21 cellular contexts compared by ENCODE assay signal in genomic region chrX:40279762-40280161, GRCh38.
DNase-seq lines count a peak whose midpoint lies in the region; ATAC-seq, FAIRE-seq and TF ChIP-seq lines count a peak whose summit lies in the region.
"Had no signal": no experiment of that assay in that cellular context is flagged by ENCODE, and none has a peak within 500 bp of the region (broad histone marks: within the 10 kb centered on the region; RNA-seq: fewer than 3 reads in every experiment).

No MANE protein-coding gene starts in this region.

- no peaks in the 10 kb centered on the region for H3K27me3 ChIP-seq in HepG2 (ENCODE audit: control insufficient read depth in 1 of 2, insufficient read depth in 2 of 2, low read length in 2 of 2)
- no peaks in the 10 kb centered on the region for H3K27me3 ChIP-seq in right lobe of liver
- no peaks in the 10 kb centered on the region for H3K27me3 ChIP-seq in H7 (ENCODE audit: control insufficient read depth, insufficient read depth, low read length)
- no peaks in the 10 kb centered on the region for H3K27me3 ChIP-seq in astrocyte (ENCODE audit: insufficient read depth, low read length)
- H3K27me3 ChIP-seq in dorsolateral prefrontal cortex = peaks cover 0 to 62% (median 8%) of the 10 kb centered on the region in 45 donors

- POLR2A ChIA-PET in HepG2 (lab: Yijun Ruan, JAX) = no interaction called here

- no peak overlapping the region for H3K9ac ChIP-seq in HepG2 (ENCODE audit: insufficient read depth, low read depth, low read length)
- H3K9ac ChIP-seq in astrocyte (ENCODE audit: low read length) = no peak overlapping the region
- H3K9ac ChIP-seq: SK-N-SH had no signal

- ATAC-seq in HepG2 (no peak), right lobe of liver (no peak)
- ATAC-seq in stimulated activated effector memory CD8-positive, alpha-beta T cell treated with anti-CD3 and anti-CD28 coated beads, Interleukin-12 subunit alpha, Interleukin-12 subunit beta, amount 100 ng/mL, for 72 hours = no peak
- ATAC-seq: Panc1, Right ventricle myocardium inferior had no signal

- H3K79me2 ChIP-seq in HepG2 (ENCODE audit: insufficient read depth, low read length) (no peaks in the 10 kb centered on the region), astrocyte (ENCODE audit: insufficient read depth, low read length) (no peaks in the 10 kb centered on the region)

- no TSS peak for BruUV-seq in HepG2 (replicated peaks; lab: Mats Ljungman, UMichigan)

- H3K36me3 ChIP-seq in HepG2 (replicated peaks in 1 of 2; ENCODE audit: control insufficient read depth in 1 of 2, insufficient read depth in 2 of 2, low read length in 2 of 2) (no peaks in the 10 kb centered on the region), right lobe of liver (no peaks in the 10 kb centered on the region), H7 (replicated peaks; ENCODE audit: control insufficient read depth, insufficient read depth, low read length) (no peaks in the 10 kb centered on the region), astrocyte (ENCODE audit: insufficient read depth, low read length) (no peaks in the 10 kb centered on the region)

- no peaks in the 10 kb centered on the region for H3K4me1 Mint-ChIP-seq in astrocyte (ENCODE audit: low read depth, unreplicated experiment)
- H3K4me1 Mint-ChIP-seq in stimulated activated effector memory CD8-positive, alpha-beta T cell treated with anti-CD3 and anti-CD28 coated beads, Interleukin-12 subunit alpha, Interleukin-12 subunit beta, amount 100 ng/mL, for 72 hours = peaks cover 38% of the 10 kb centered on the region

- 30% methylated on average over 5 of the region's 5 CpGs for WGBS in HepG2 (ENCODE audit: low lambda C conversion rate)
- 60% methylated on average over 5 of the region's 5 CpGs for WGBS in right lobe of liver (ENCODE audit: insufficient coverage, low coverage, low lambda C conversion rate, missing lambda C conversion rate)

- intact Hi-C loops in HepG2 (cut with micrococcal nuclease; ENCODE audit: unreplicated experiment) = no loop called here
- intact Hi-C loops in right lobe of liver (cut with DNase I) = no loop called here
- intact Hi-C loops in dorsolateral prefrontal cortex (cut with DNase I) = no loop called here

- no peaks in the 10 kb centered on the region for H3K36me3 Mint-ChIP-seq in astrocyte (ENCODE audit: low read depth, unreplicated experiment)
- H3K36me3 Mint-ChIP-seq in stimulated activated effector memory CD8-positive, alpha-beta T cell treated with anti-CD3 and anti-CD28 coated beads, Interleukin-12 subunit alpha, Interleukin-12 subunit beta, amount 100 ng/mL, for 72 hours = peaks cover 8% of the 10 kb centered on the region

- no peak overlapping the region for H2AFZ ChIP-seq in HepG2 (ENCODE audit: low read length)
- no peak overlapping the region for H2AFZ ChIP-seq in astrocyte (ENCODE audit: low read depth, low read length)

- no peak overlapping the region for H3K4me3 ChIP-seq in HepG2 (replicated peaks in 1 of 3; ENCODE audit: insufficient read depth in 1 of 3, low read depth in 2 of 3, low read length in 3 of 3)
- no peak overlapping the region for H3K4me3 ChIP-seq in right lobe of liver
- no peak overlapping the region for H3K4me3 ChIP-seq in H7 (ENCODE audit: insufficient read depth, low read depth, low read length)
- no peak overlapping the region for H3K4me3 ChIP-seq in astrocyte (ENCODE audit: insufficient read depth, low read depth, low read length)
- H3K4me3 ChIP-seq in dorsolateral prefrontal cortex = no peak overlapping the region

- H3K4me3 Mint-ChIP-seq in astrocyte (ENCODE audit: unreplicated experiment) = no peak overlapping the region
- H3K4me3 Mint-ChIP-seq in stimulated activated effector memory CD8-positive, alpha-beta T cell treated with anti-CD3 and anti-CD28 coated beads, Interleukin-12 subunit alpha, Interleukin-12 subunit beta, amount 100 ng/mL, for 72 hours = no peak overlapping the region
- H3K4me3 Mint-ChIP-seq: B cell had no signal

- no peak for TF ChIP-seq CTCF in HepG2 (CRISPR knock-in tag; IDR thresholded peaks at IDR 0.05)
- TF ChIP-seq CTCF in right lobe of liver (IDR thresholded peaks at IDR 0.05) = no peak
- TF ChIP-seq CTCF in astrocyte (IDR thresholded peaks at IDR 0.05; ENCODE audit: insufficient read depth, low read depth, low read length) = no peak
- TF ChIP-seq CTCF in dorsolateral prefrontal cortex (IDR thresholded peaks at IDR 0.05 in 54 of 56, conservative IDR thresholded peaks at IDR 0.05 in 2 of 56; ENCODE audit: low read depth in 1 of 56, partially characterized antibody in 56 of 56) = no peak

- H3K27ac ChIP-seq in HepG2 (ENCODE audit: extremely low read length, insufficient read depth, low read length) = no peak overlapping the region
- H3K27ac ChIP-seq in right lobe of liver = no peak overlapping the region
- no peak overlapping the region for H3K27ac ChIP-seq in astrocyte (ENCODE audit: low read depth, low read length)
- H3K27ac ChIP-seq in dorsolateral prefrontal cortex = no peak overlapping the region

- TF ChIP-seq EP300 in HepG2 (IDR thresholded peaks at IDR 0.05; ENCODE audit: low read depth in 2 of 2, low read length in 2 of 2) (no peak), HepG2 (CRISPR knock-in tag; IDR thresholded peaks at IDR 0.05; ENCODE audit: borderline replicate concordance) (no peak)

- H3K4me2 ChIP-seq in HepG2 (ENCODE audit: low read depth, low read length) = no peak overlapping the region
- no peak overlapping the region for H3K4me2 ChIP-seq in astrocyte (ENCODE audit: low read length)
- H3K4me2 ChIP-seq: SK-N-SH had no signal

- no peak for TF ChIP-seq RAD21 in HepG2 (CRISPR knock-in tag; IDR thresholded peaks at IDR 0.05)

- CTCF ChIA-PET in HepG2 (lab: Yijun Ruan, JAX; ENCODE audit: low intra/inter-chr PET ratio, low total read pairs) = no interaction called here

- in situ Hi-C loops in HepG2 (cut with HindIII; ENCODE audit: extremely low pct_ligation_motif_present, low pct_unique_long_range_greater_than_20kb) = no loop called here

- no peak for TF ChIP-seq POLR2A in HepG2 (IDR thresholded peaks at IDR 0.05; ENCODE audit: insufficient read depth in 1 of 2, low read depth in 2 of 2, low read length in 2 of 2)
- no peak for TF ChIP-seq POLR2A in right lobe of liver (IDR thresholded peaks at IDR 0.05)

- H3K9me3 ChIP-seq in HepG2 (ENCODE audit: low read length) (no peaks in the 10 kb centered on the region), right lobe of liver (peaks cover 0 to under 1% (median 0%) of the 10 kb centered on the region in 4 donors), astrocyte (ENCODE audit: insufficient read depth, low read depth, low read length) (no peaks in the 10 kb centered on the region)
- H3K9me3 ChIP-seq: SK-N-SH had no signal

- H3K27me3 Mint-ChIP-seq in astrocyte (ENCODE audit: low read depth, unreplicated experiment) = peaks cover 4% of the 10 kb centered on the region
- H3K27me3 Mint-ChIP-seq: B cell had no signal

- H3K9me3 Mint-ChIP-seq in astrocyte (ENCODE audit: unreplicated experiment) = no peaks in the 10 kb centered on the region
- H3K9me3 Mint-ChIP-seq in stimulated activated effector memory CD8-positive, alpha-beta T cell treated with anti-CD3 and anti-CD28 coated beads, Interleukin-12 subunit alpha, Interleukin-12 subunit beta, amount 100 ng/mL, for 72 hours = no peaks in the 10 kb centered on the region

- no peak for FAIRE-seq in HepG2 (lab: Jason Lieb, UNC)
- no peak for FAIRE-seq in astrocyte (lab: Jason Lieb, UNC)

- DNase-seq in HepG2 (ENCODE audit: low spot score) (no peak), right lobe of liver (no peak), H7 (peak; percentile 29), astrocyte (ENCODE audit: low read depth) (no peak), dorsolateral prefrontal cortex (no peak)
- no peak for DNase-seq in stimulated activated effector memory CD8-positive, alpha-beta T cell treated with anti-CD3 and anti-CD28 coated beads, Interleukin-12 subunit alpha, Interleukin-12 subunit beta, amount 100 ng/mL, for 72 hours (ENCODE audit: low spot score in 2 of 2)
- no peak for DNase-seq in activated CD4-positive, alpha-beta T cell treated with anti-CD3 and anti-CD28 coated beads, Interleukin-2, amount 50 U/mL, for 4 hours
- no peak for DNase-seq in activated CD8-positive, alpha-beta memory T cell treated with anti-CD3 and anti-CD28 coated beads, Interleukin-2, amount 50 U/mL, for 4 hours
- DNase-seq: COR-L47, DND-41, GF-D8, GOT3, Kasumi-1, NCI-H1930, NCI-H2171, NCI-H446 treated with DMSO at 0.1 percent for 48 hours, SK-N-SH, T-helper 1 cell had no signal

- no peaks in the 10 kb centered on the region for H3K4me1 ChIP-seq in HepG2 (ENCODE audit: insufficient read depth, low read length)
- no peaks in the 10 kb centered on the region for H3K4me1 ChIP-seq in right lobe of liver
- H3K4me1 ChIP-seq in astrocyte (ENCODE audit: insufficient read depth, low read length) = no peaks in the 10 kb centered on the region

- peak overlapping the region; percentile 34 for H3K27ac Mint-ChIP-seq in astrocyte (ENCODE audit: unreplicated experiment)
- H3K27ac Mint-ChIP-seq in stimulated activated effector memory CD8-positive, alpha-beta T cell treated with anti-CD3 and anti-CD28 coated beads, Interleukin-12 subunit alpha, Interleukin-12 subunit beta, amount 100 ng/mL, for 72 hours = peak overlapping the region; percentile 92
- H3K27ac Mint-ChIP-seq: B cell had no signal

- H4K20me1 ChIP-seq in HepG2 (ENCODE audit: insufficient read depth, low read length) (no peaks in the 10 kb centered on the region), astrocyte (ENCODE audit: insufficient read depth, low read length) (no peaks in the 10 kb centered on the region)

TF ChIP-seq in HepG2, 621 proteins besides CTCF, POLR2A, EP300 and RAD21:
- TF ChIP-seq ZNF746 (CRISPR knock-in tag; IDR thresholded peaks at IDR 0.05) = no peak
- TF ChIP-seq KMT2A (CRISPR knock-in tag; IDR thresholded peaks at IDR 0.05) = no peak
- peak; percentile 55; the same call in 1 of the 2 replicates for TF ChIP-seq MAFF (IDR thresholded peaks at IDR 0.05; ENCODE audit: low read depth, low read length)
- TF ChIP-seq MAFK (conservative IDR thresholded peaks at IDR 0.05 in 1 of 2, IDR thresholded peaks at IDR 0.05 in 1 of 2; ENCODE audit: low read length in 2 of 2) = peak; percentile 17 to 58; a peak in 2 of 4 replicates
- no peak for TF ChIP-seq ZBTB21 (CRISPR knock-in tag; IDR thresholded peaks at IDR 0.05)
- no peak for TF ChIP-seq ZIK1 (CRISPR knock-in tag; IDR thresholded peaks at IDR 0.05; ENCODE audit: borderline replicate concordance, low read depth)
